9 cellular contexts compared by ENCODE assay signal in the genomic region with DNA sequence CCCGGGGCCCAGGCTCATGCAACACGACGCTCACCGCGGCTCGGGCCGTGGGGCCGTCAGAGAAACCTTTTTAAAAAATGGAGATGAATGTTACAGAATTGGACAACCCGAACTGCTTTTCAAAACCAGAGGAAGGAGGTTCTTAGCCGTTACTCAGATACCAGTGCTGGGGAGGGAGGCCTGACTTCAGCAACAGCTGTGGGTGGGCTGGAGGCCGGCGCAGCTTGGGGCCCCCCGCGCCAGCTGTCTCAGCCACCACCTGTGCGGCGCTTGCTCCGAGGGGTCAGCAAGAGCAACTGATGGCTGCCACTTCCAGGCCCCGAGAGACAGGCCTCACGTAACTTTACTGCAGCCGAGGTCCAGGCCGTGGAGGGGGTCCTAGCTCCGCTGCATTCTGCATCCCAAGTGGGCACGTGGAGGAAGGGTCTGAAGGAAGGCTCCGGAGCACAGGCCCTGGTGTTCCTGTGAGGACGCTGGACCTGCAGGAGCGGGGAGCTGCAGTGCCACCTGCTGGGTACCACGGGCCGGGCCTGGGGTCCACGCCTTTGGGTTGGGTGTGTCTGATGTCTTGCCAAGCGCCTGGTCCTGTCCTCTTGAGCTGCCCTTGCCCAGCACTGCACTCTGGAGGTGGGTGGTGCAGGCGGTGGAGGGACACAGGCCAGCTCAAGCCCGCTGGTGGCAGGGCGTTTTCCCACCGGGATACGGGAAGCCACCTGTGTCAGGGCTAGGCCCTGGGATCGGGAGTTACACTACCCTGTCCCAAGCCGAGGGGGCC. TPM values are rescaled to one million over a fixed set of nuclear protein-coding genes. Genes with fewer than 3 reads are reported as not detected.
A peak's percentile ranks its signal among the peaks of the same experiment; 100 is the strongest.
DNase-seq lines count a peak whose midpoint lies in the region; ATAC-seq, FAIRE-seq and TF ChIP-seq lines count a peak whose summit lies in the region.
"Had no signal": no experiment of that assay in that cellular context is flagged by ENCODE, and none has a peak within 500 bp of the region (broad histone marks: within the 10 kb centered on the region; RNA-seq: fewer than 3 reads in every experiment).

No MANE protein-coding gene starts in this region.

- no peaks in the 10 kb centered on the region for H3K9me3 ChIP-seq in prostate gland
- H3K9me3 ChIP-seq: SJSA1 had no signal

- ATAC-seq in foreskin keratinocyte (peak; percentile 62), HG03521 (IDR thresholded peaks at IDR 0.05; ENCODE audit: unreplicated experiment) (no peak), HG02981 (IDR thresholded peaks at IDR 0.05; ENCODE audit: unreplicated experiment) (no peak)

- FAIRE-seq in RCC 7860 (lab: Jason Lieb, UNC): no peak

- no peaks in the 10 kb centered on the region for H3K4me1 ChIP-seq in foreskin keratinocyte
- no peaks in the 10 kb centered on the region for H3K4me1 ChIP-seq in prostate gland (replicated peaks)
- H3K4me1 ChIP-seq: SJSA1 had no signal

- H3K27me3 ChIP-seq in foreskin keratinocyte (no peaks in the 10 kb centered on the region), prostate gland (replicated peaks; ENCODE audit: insufficient read depth) (no peaks in the 10 kb centered on the region)
- H3K27me3 ChIP-seq: SJSA1 had no signal

- TF ChIP-seq POLR2A in prostate gland (IDR thresholded peaks at IDR 0.05): no peak

- peaks cover 0 to 3% of the 10 kb centered on the region in 2 donors for H3K36me3 ChIP-seq in prostate gland

- WGBS in prostate gland: 61% methylated on average over 34 of the region's 37 CpGs

- TF ChIP-seq CTCF in foreskin keratinocyte (conservative IDR thresholded peaks at IDR 0.05) (peak; percentile 70), prostate gland (IDR thresholded peaks at IDR 0.05) (peak in 3 of 4 experiments; percentile 25 to 76 (median 57))

- intact Hi-C loops in prostate gland (cut with DNase I): loop anchor here (2.0 kb wide), 1 partner anchor 80 kb away; a partner anchor contains a TSS

- no peak overlapping the region for H3K4me3 ChIP-seq in prostate gland
- H3K4me3 ChIP-seq: SJSA1 had no signal

- H3K27ac ChIP-seq in foreskin keratinocyte (no peak overlapping the region), prostate gland (no peak overlapping the region)
- H3K27ac ChIP-seq: SJSA1 had no signal

- DNase-seq in EH (ENCODE audit: low read depth) (peak; percentile 36), M059J (ENCODE audit: low read depth) (peak; percentile 33), activated T-cell treated with anti-CD3 and anti-CD28 coated beads for 1 hour (ENCODE audit: low read depth) (peak; percentile 28), foreskin keratinocyte (no peak), prostate gland (ENCODE audit: low spot score) (peak; percentile 59), RCC 7860 (ENCODE audit: low spot score) (no peak)

RNA-seq across cellular contexts. Expression of a gene that starts 9.8 kb away (rescaled TPM):
- 16.9 and 28.8 TPM in 2 replicates for total RNA-seq in M059J (2014; rRNA removed; shearing (Covaris generic))
- 15.3 and 15.4 TPM in 2 replicates for total RNA-seq in foreskin keratinocyte
- polyA plus RNA-seq in foreskin keratinocyte: 16.8 and 18.6 TPM in 2 replicates
- total RNA-seq in prostate gland: 10 to 100 TPM; 37.6 to 42.1 TPM

RNA-seq across cellular contexts. Expression of a gene that starts 20.9 kb away (rescaled TPM):
- 14.4 and 22.3 TPM in 2 replicates for total RNA-seq in M059J (2014; rRNA removed; shearing (Covaris generic))
- total RNA-seq in foreskin keratinocyte (15.3 and 16.3 TPM in 2 replicates), prostate gland (10 to 100 TPM; 13.8 to 79.2 TPM)
- 8.2 and 9.9 TPM in 2 replicates for polyA plus RNA-seq in foreskin keratinocyte

RNA-seq across cellular contexts. Expression of a gene that starts 31.8 kb away (rescaled TPM):
- total RNA-seq in M059J (2014; rRNA removed; shearing (Covaris generic)): 14.4 and 32.2 TPM in 2 replicates
- total RNA-seq in foreskin keratinocyte (41.8 and 52.0 TPM in 2 replicates), prostate gland (100 to 1,000 TPM in 1 of 2 donors, 10 to 100 TPM in 1; 67.1 to 111 TPM)
- 25.4 and 29.4 TPM in 2 replicates for polyA plus RNA-seq in foreskin keratinocyte

RNA-seq across cellular contexts. Expression of a gene that starts 54.7 kb away (rescaled TPM):
- 5.8 and 20.0 TPM in 2 replicates for total RNA-seq in M059J (2014; rRNA removed; shearing (Covaris generic))
- 14.6 and 15.3 TPM in 2 replicates for total RNA-seq in foreskin keratinocyte
- polyA plus RNA-seq in foreskin keratinocyte: 13.4 and 14.7 TPM in 2 replicates
- total RNA-seq in prostate gland: 10 to 100 TPM; 41.3 to 51.0 TPM

Comparison
In these comparisons a context has a peak if more than half of its experiments do, and no peak if none do; other contexts are left out.
1. DNase-seq: peak in EH (single experiment), M059J (single experiment), activated T-cell treated with anti-CD3 and anti-CD28 coated beads for 1 hour (single experiment) and prostate gland (single experiment); none in foreskin keratinocyte (0 of 2) and RCC 7860 (single experiment).